ENCODE assay signal across 1 cellular context in genomic region chr1:4267381-4268261, GRCh38.
TF ChIP-seq lines count a peak whose summit lies in the region.

No MANE protein-coding gene starts in this region.

TF ChIP-seq in HepG2, 621 proteins besides CTCF, POLR2A, EP300 and RAD21 (continued from another document and continues in another):
- TF ChIP-seq NR2F6 (IDR thresholded peaks at IDR 0.05) (peak; percentile 64), NR2F6 (CRISPR knock-in tag; IDR thresholded peaks at IDR 0.05) (peak; percentile 60), CHD4 (IDR thresholded peaks at IDR 0.05; ENCODE audit: borderline replicate concordance, low read length) (no peak), MLLT10 (CRISPR knock-in tag; IDR thresholded peaks at IDR 0.05) (no peak), GATAD2A (CRISPR knock-in tag; IDR thresholded peaks at IDR 0.05) (peak; percentile 89), NKX3-1 (CRISPR knock-in tag; IDR thresholded peaks at IDR 0.05) (no peak), MAZ (IDR thresholded peaks at IDR 0.05; ENCODE audit: borderline replicate concordance, low read depth, low read length) (no peak), MAZ (CRISPR knock-in tag; IDR thresholded peaks at IDR 0.05; ENCODE audit: low read depth) (no peak), CCDC6 (CRISPR knock-in tag; IDR thresholded peaks at IDR 0.05) (peak; percentile 54; the same call in 1 of the 2 replicates), ZNF703 (CRISPR knock-in tag; IDR thresholded peaks at IDR 0.05; ENCODE audit: borderline replicate concordance) (no peak), ZFP62 (CRISPR knock-in tag; IDR thresholded peaks at IDR 0.05) (no peak), ZNF598 (CRISPR knock-in tag; IDR thresholded peaks at IDR 0.05; ENCODE audit: borderline replicate concordance) (no peak), ZBTB26 (CRISPR knock-in tag; IDR thresholded peaks at IDR 0.05; ENCODE audit: borderline replicate concordance) (no peak), FOXP1 (IDR thresholded peaks at IDR 0.05) (no peak), FOXP1 (CRISPR knock-in tag; IDR thresholded peaks at IDR 0.05) (peak; percentile 65; the same call in 1 of the 2 replicates), TIGD3 (CRISPR knock-in tag; IDR thresholded peaks at IDR 0.05; ENCODE audit: borderline replicate concordance) (no peak), PRDM15 (CRISPR knock-in tag; IDR thresholded peaks at IDR 0.05) (no peak), MTERF4 (CRISPR knock-in tag; IDR thresholded peaks at IDR 0.05) (no peak), ZIK1 (CRISPR knock-in tag; IDR thresholded peaks at IDR 0.05; ENCODE audit: borderline replicate concordance, low read depth) (no peak), ZNF784 (CRISPR knock-in tag; IDR thresholded peaks at IDR 0.05; ENCODE audit: borderline replicate concordance) (peak; percentile 36; the same call in 1 of the 2 replicates), NFIB (CRISPR knock-in tag; IDR thresholded peaks at IDR 0.05; ENCODE audit: borderline replicate concordance) (no peak), ZNF44 (CRISPR knock-in tag; IDR thresholded peaks at IDR 0.05) (no peak), DBP (CRISPR knock-in tag; IDR thresholded peaks at IDR 0.05; ENCODE audit: not compliant biosample characterization) (no peak), NFKBIZ (CRISPR knock-in tag; IDR thresholded peaks at IDR 0.05) (0 out of 2 replicates have a peak, but pooled peaks have one; percentile 29), YEATS4 (CRISPR knock-in tag; IDR thresholded peaks at IDR 0.05; ENCODE audit: borderline replicate concordance) (peak; percentile 35; the same call in 1 of the 2 replicates), ZNF512B (CRISPR knock-in tag; IDR thresholded peaks at IDR 0.05; ENCODE audit: borderline replicate concordance) (no peak), TMF1 (CRISPR knock-in tag; IDR thresholded peaks at IDR 0.05; ENCODE audit: low read depth) (no peak), CEBPG (CRISPR knock-in tag; IDR thresholded peaks at IDR 0.05) (peak; percentile 24; the same call in 1 of the 2 replicates), ZNF782 (CRISPR knock-in tag; IDR thresholded peaks at IDR 0.05; ENCODE audit: borderline replicate concordance) (no peak), ZSCAN5A (CRISPR knock-in tag; IDR thresholded peaks at IDR 0.05; ENCODE audit: borderline replicate concordance) (no peak), GATA4 (IDR thresholded peaks at IDR 0.05; ENCODE audit: borderline replicate concordance, low read depth) (peak; percentile 40; the same call in 1 of the 2 replicates), ZNF317 (CRISPR knock-in tag; IDR thresholded peaks at IDR 0.05) (no peak; the same call in 1 of the 2 replicates), SKI (IDR thresholded peaks at IDR 0.05; ENCODE audit: partially characterized antibody) (peak; percentile 69), BRCA1 (CRISPR knock-in tag; IDR thresholded peaks at IDR 0.05) (no peak), ZMAT5 (CRISPR knock-in tag; IDR thresholded peaks at IDR 0.05; ENCODE audit: borderline replicate concordance, low read depth) (no peak), ARHGAP35 (CRISPR knock-in tag; IDR thresholded peaks at IDR 0.05; ENCODE audit: borderline replicate concordance) (no peak), HNRNPH1 (optimal IDR thresholded peaks at IDR 0.05; ENCODE audit: low read depth, low read length) (peak; percentile 45), KDM1A (CRISPR knock-in tag; IDR thresholded peaks at IDR 0.05) (no peak), MTF1 (CRISPR knock-in tag; IDR thresholded peaks at IDR 0.05) (no peak), BCL3 (CRISPR knock-in tag; IDR thresholded peaks at IDR 0.05) (no peak), TOE1 (CRISPR knock-in tag; IDR thresholded peaks at IDR 0.05) (no peak), HNRNPLL (IDR thresholded peaks at IDR 0.05; ENCODE audit: low read depth, low read length, poor library complexity, severe bottlenecking) (no peak), CREB1 (IDR thresholded peaks at IDR 0.05) (no peak), CREB1 (CRISPR knock-in tag; IDR thresholded peaks at IDR 0.05) (peak; percentile 62; the same call in 1 of the 2 replicates), PRDM4 (CRISPR knock-in tag; IDR thresholded peaks at IDR 0.05; ENCODE audit: borderline replicate concordance) (no peak), KLF13 (CRISPR knock-in tag; IDR thresholded peaks at IDR 0.05) (no peak), ZNF430 (CRISPR knock-in tag; IDR thresholded peaks at IDR 0.05) (peak; percentile 49; the same call in 1 of the 2 replicates), ZFY (CRISPR knock-in tag; IDR thresholded peaks at IDR 0.05) (peak; percentile 49; the same call in 1 of the 2 replicates), ZNF124 (CRISPR knock-in tag; IDR thresholded peaks at IDR 0.05) (peak; percentile 86; the same call in 1 of the 2 replicates)
